Comparison of ENCODE assay signal across 9 cellular contexts in genomic region chr4:156941940-156942548, GRCh38. TPM values are rescaled to one million over a fixed set of nuclear protein-coding genes. Genes with fewer than 3 reads are reported as not detected.
DNase-seq lines count a peak whose midpoint lies in the region; ATAC-seq, FAIRE-seq and TF ChIP-seq lines count a peak whose summit lies in the region.
"Had no signal": no experiment of that assay in that cellular context is flagged by ENCODE, and none has a peak within 500 bp of the region (broad histone marks: within the 10 kb centered on the region; RNA-seq: fewer than 3 reads in every experiment).

No MANE protein-coding gene starts in this region.

- H3K4me1 Mint-ChIP-seq in activated T-cell treated with anti-CD3 and anti-CD28 coated beads, Interleukin-2, amount 50 U/mL, for 4 hours (ENCODE audit: low read depth): no peaks in the 10 kb centered on the region
- H3K4me1 Mint-ChIP-seq: central memory CD8-positive, alpha-beta T cell had no signal

- no peaks in the 10 kb centered on the region for H3K36me3 Mint-ChIP-seq in activated T-cell treated with anti-CD3 and anti-CD28 coated beads, Interleukin-2, amount 50 U/mL, for 4 hours (ENCODE audit: insufficient read depth)

- H3K9me3 Mint-ChIP-seq in activated T-cell treated with anti-CD3 and anti-CD28 coated beads, Interleukin-2, amount 50 U/mL, for 4 hours: peaks cover 5% of the 10 kb centered on the region

- no peak overlapping the region for H3K4me3 Mint-ChIP-seq in activated T-cell treated with anti-CD3 and anti-CD28 coated beads, Interleukin-2, amount 50 U/mL, for 4 hours
- H3K4me3 Mint-ChIP-seq: central memory CD8-positive, alpha-beta T cell had no signal

- H3K9me3 ChIP-seq in psoas muscle: no peaks in the 10 kb centered on the region

- peak; percentile 61 to 75 (median 66) for ATAC-seq in psoas muscle
- no peak for ATAC-seq in GM21717 (IDR thresholded peaks at IDR 0.05; ENCODE audit: unreplicated experiment)
- no peak for ATAC-seq in activated T-cell treated with anti-CD3 and anti-CD28 coated beads, Interleukin-2, amount 50 U/mL, for 4 hours

- H3K4me1 ChIP-seq in psoas muscle: peaks cover 32% of the 10 kb centered on the region

- H3K27me3 ChIP-seq in psoas muscle (ENCODE audit: insufficient read depth in 3 of 3, low read length in 2 of 3): no peaks in the 10 kb centered on the region

- DNase-seq in H54 (ENCODE audit: insufficient read length, low spot score): peak; percentile 12
- peak; percentile 60 for DNase-seq in OCI-M1 (lab: John Stamatoyannopoulos, UW)
- peak; percentile 86 for DNase-seq in fibroblast of the aortic adventitia (ENCODE audit: low read depth)
- no peak for DNase-seq in psoas muscle
- DNase-seq in activated naive CD4-positive, alpha-beta T cell (lab: John Stamatoyannopoulos, UW): no peak
- no peak for DNase-seq in activated T-cell treated with anti-CD3 and anti-CD28 coated beads, Interleukin-2, amount 50 U/mL, for 4 hours
- no peak for DNase-seq in hippocampal formation (lab: John Stamatoyannopoulos, UW)

- H3K27ac ChIP-seq in psoas muscle: peak overlapping the region; percentile 38

- peak; percentile 90 for FAIRE-seq in H54 (lab: Jason Lieb, UNC)

- 19 to 24% (median 24%) methylated on average over 7 of the region's 7 CpGs for WGBS in psoas muscle, 3 donors

- no peaks in the 10 kb centered on the region for H3K36me3 ChIP-seq in psoas muscle (ENCODE audit: insufficient read depth in 1 of 2, low read depth in 1 of 2)

- TF ChIP-seq POLR2A in H54 (IDR thresholded peaks at IDR 0.05; ENCODE audit: low read depth, low read length): no peak

- intact Hi-C loops in psoas muscle (cut with DNase I): loop anchor here in 1 of 2 donors (10.0 kb wide), 1 partner anchor 167 kb away; no protein-coding TSS in a partner anchor

- H3K4me3 ChIP-seq in fibroblast of the aortic adventitia (ENCODE audit: low read depth, low read length) (peak overlapping the region; percentile 15), psoas muscle (peak overlapping the region; percentile 46)

- H3K27me3 Mint-ChIP-seq in activated T-cell treated with anti-CD3 and anti-CD28 coated beads, Interleukin-2, amount 50 U/mL, for 4 hours (ENCODE audit: low read depth): no peaks in the 10 kb centered on the region
- H3K27me3 Mint-ChIP-seq: central memory CD8-positive, alpha-beta T cell had no signal

- TF ChIP-seq CTCF in fibroblast of the aortic adventitia (IDR thresholded peaks at IDR 0.05; ENCODE audit: insufficient read depth, low read length) (no peak), psoas muscle (IDR thresholded peaks at IDR 0.05) (no peak)

RNA-seq across cellular contexts. Expression of gene PDGFC, which starts 29.6 kb away (rescaled TPM):
- total RNA-seq in fibroblast of the aortic adventitia (ENCODE audit: low replicate concordance) (30.5 and 42.8 TPM in 2 replicates), psoas muscle (10 to 100 TPM in 1 of 4 donors, 1 to 10 TPM in 3; 4.2 to 19.8 (median 6.7) TPM)
- 1 to 10 TPM; 2.2 to 6.3 (median 2.5) TPM for polyA plus RNA-seq in psoas muscle
- under 1 TPM in 2 of 3 donors, not detected in 1; 0.05 to 0.40 TPM for total RNA-seq in activated T-cell treated with anti-CD3 and anti-CD28 coated beads, Interleukin-2, amount 50 U/mL, for 4 hours

Comparison
In these comparisons a context has a peak if more than half of its experiments do, and no peak if none do; other contexts are left out.
1. DNase-seq: peak in H54 (single experiment), OCI-M1 (single experiment) and fibroblast of the aortic adventitia (single experiment); none in psoas muscle (0 of 2), activated naive CD4-positive, alpha-beta T cell (0 of 4), activated T-cell treated with anti-CD3 and anti-CD28 coated beads, Interleukin-2, amount 50 U/mL, for 4 hours (single experiment) and hippocampal formation (0 of 2).
2. ATAC-seq: peak in psoas muscle (4 of 4); none in GM21717 (single experiment) and activated T-cell treated with anti-CD3 and anti-CD28 coated beads, Interleukin-2, amount 50 U/mL, for 4 hours (0 of 2).